23 cellular contexts compared by ENCODE assay signal in the genomic region with DNA sequence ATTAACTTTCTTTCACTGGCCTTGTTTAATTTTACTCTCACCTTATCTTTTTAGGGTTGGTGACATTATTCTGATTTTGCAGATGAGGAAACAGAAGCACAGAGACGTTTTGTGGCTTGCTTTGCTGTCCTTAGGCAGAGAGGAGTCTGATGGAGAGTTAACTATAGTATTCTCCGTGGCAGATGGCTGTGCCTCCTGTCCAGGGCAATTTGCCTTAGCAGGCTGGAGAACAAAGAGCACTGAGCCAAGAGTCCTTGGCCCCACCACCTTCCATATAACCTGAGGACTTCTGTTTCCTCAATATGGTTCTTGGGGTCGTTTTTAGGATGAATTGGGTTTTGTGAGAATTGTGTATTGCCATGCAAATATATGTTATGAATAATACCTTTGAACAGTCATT.
DNase-seq lines count a peak whose midpoint lies in the region; ATAC-seq, FAIRE-seq and TF ChIP-seq lines count a peak whose summit lies in the region.
"Had no signal": no experiment of that assay in that cellular context is flagged by ENCODE, and none has a peak within 500 bp of the region (broad histone marks: within the 10 kb centered on the region; RNA-seq: fewer than 3 reads in every experiment).

No MANE protein-coding gene starts in this region.

- H3K36me3 ChIP-seq in GM23248 (ENCODE audit: low read depth) = no peaks in the 10 kb centered on the region
- H3K36me3 ChIP-seq in endothelial cell of umbilical vein (ENCODE audit: control insufficient read depth in 2 of 2, extremely low read depth in 1 of 2, insufficient read depth in 2 of 2, low read length in 2 of 2) = no peaks in the 10 kb centered on the region
- no peaks in the 10 kb centered on the region for H3K36me3 ChIP-seq in prostate gland
- no peaks in the 10 kb centered on the region for H3K36me3 ChIP-seq in Caco-2 (ENCODE audit: control insufficient read depth, insufficient read depth, low read length)

- H3F3A ChIP-seq in GM23248 (ENCODE audit: insufficient read depth) = peaks cover 23% of the 10 kb centered on the region

- dilution Hi-C loops in endothelial cell of umbilical vein (cut with MboI; ENCODE audit: extremely low pct_ligation_motif_present, low sequenced_read_pairs) = no loop called here

- FAIRE-seq in endothelial cell of umbilical vein (lab: Jason Lieb, UNC) = no peak
- FAIRE-seq: GM12892, small intestine had no signal

- intact Hi-C loops in endothelial cell of umbilical vein (cut with micrococcal nuclease) (no loop called here), prostate gland (cut with DNase I) (loop anchor here (5.0 to 10.0 kb wide), 3 partner anchors 71 to 146 kb away; a partner anchor contains a TSS), Caco-2 (cut with micrococcal nuclease; ENCODE audit: unreplicated experiment) (no loop called here)
- intact Hi-C loops in activated CD8-positive, alpha-beta T cell treated with anti-CD3 and anti-CD28 coated beads for 36 hours (cut with micrococcal nuclease) = no loop called here

- in situ Hi-C loops in GM23248 (cut with MboI) = no loop called here

- H3K9ac ChIP-seq in GM23248 (no peak overlapping the region), endothelial cell of umbilical vein (replicated peaks; ENCODE audit: extremely low read depth, insufficient read depth, low read length) (peak overlapping the region; percentile 70)

- peaks cover 14% of the 10 kb centered on the region for H3K4me1 ChIP-seq in GM23248 (ENCODE audit: insufficient read depth)
- peaks cover 16% of the 10 kb centered on the region for H3K4me1 ChIP-seq in endothelial cell of umbilical vein (ENCODE audit: control insufficient read depth, extremely low read depth, insufficient read depth, low read length)
- no peaks in the 10 kb centered on the region for H3K4me1 ChIP-seq in prostate gland (replicated peaks)
- H3K4me1 ChIP-seq in Caco-2 = peaks cover 11% of the 10 kb centered on the region; the same call in 1 of the 2 replicates

- CTCF ChIA-PET in endothelial cell of umbilical vein (lab: Charles Lee) = interaction anchor here (0.8 to 1.4 kb wide), 5 partner anchors 25 to 111 kb away, joined by 3 to 8 read pairs (median 5); no protein-coding TSS in a partner anchor
- CTCF ChIA-PET in activated CD8-positive, alpha-beta T cell treated with anti-CD3 and anti-CD28 coated beads for 36 hours (lab: Charles Lee) = interaction anchor here (1.6 kb wide), 1 partner anchor 25 kb away, joined by 7 read pairs; no protein-coding TSS in a partner anchor
- CTCF ChIA-PET in Caco-2 (lab: Charles Lee) = no interaction called here

- no peaks in the 10 kb centered on the region for H3K9me1 ChIP-seq in endothelial cell of umbilical vein (replicated peaks; ENCODE audit: control insufficient read depth, extremely low read depth, insufficient read depth, low read length)

- TF ChIP-seq POLR2A in endothelial cell of umbilical vein (IDR thresholded peaks at IDR 0.05; ENCODE audit: low read depth, low read length) = no peak
- no peak for TF ChIP-seq POLR2A in prostate gland (IDR thresholded peaks at IDR 0.05)

- H3K4me3 ChIP-seq in GM23248 (no peak overlapping the region), endothelial cell of umbilical vein (replicated peaks in 1 of 3; ENCODE audit: insufficient read depth in 1 of 3, low read depth in 1 of 3, low read length in 3 of 3) (no peak overlapping the region), prostate gland (no peak overlapping the region), Caco-2 (ENCODE audit: low read depth, low read length) (no peak overlapping the region)
- H3K4me3 ChIP-seq: psoas muscle had no signal

- H3K9me3 Mint-ChIP-seq in activated CD8-positive, alpha-beta T cell treated with anti-CD3 and anti-CD28 coated beads for 36 hours = peaks cover 3% of the 10 kb centered on the region
- no peaks in the 10 kb centered on the region for H3K9me3 Mint-ChIP-seq in Caco-2 (ENCODE audit: unreplicated experiment)
- H3K9me3 Mint-ChIP-seq in stimulated activated memory B cell treated with anti-CD40 and anti-IgM and Interleukin-4, amounts not matched to agents 10 μg/mL and 1 μg/mL and 100 μg/mL, for 72 hours = no peaks in the 10 kb centered on the region
- H3K9me3 Mint-ChIP-seq: activated naive CD4-positive, alpha-beta T cell treated with anti-CD3 and anti-CD28 coated beads, Interleukin-2, amount 10 ng/mL, durations not matched to agents 7 days and 5 days; activated T-cell treated with anti-CD3 and anti-CD28 coated beads, Interleukin-2, amount 50 U/mL, for 24 hours; CD8-positive, alpha-beta T cell had no signal

- no peak for ATAC-seq in activated CD8-positive, alpha-beta T cell treated with anti-CD3 and anti-CD28 coated beads for 36 hours
- no peak for ATAC-seq in stimulated activated memory B cell treated with anti-CD40 and anti-IgM and Interleukin-4, amounts not matched to agents 10 μg/mL and 1 μg/mL and 100 μg/mL, for 72 hours
- ATAC-seq: CD8-positive, alpha-beta T cell; psoas muscle had no signal

- H3K79me2 ChIP-seq in GM23248 (ENCODE audit: insufficient read depth) (no peaks in the 10 kb centered on the region), endothelial cell of umbilical vein (ENCODE audit: control insufficient read depth, insufficient read depth, low read length) (no peaks in the 10 kb centered on the region)

- DNase-seq in GM23248 = no peak
- peak; percentile 60 for DNase-seq in NCI-H446 treated with DMSO at 0.1 percent for 48 hours (lab: John Stamatoyannopoulos, UW)
- no peak for DNase-seq in endothelial cell of umbilical vein (ENCODE audit: low read depth, low spot score)
- no peak for DNase-seq in prostate gland (ENCODE audit: low spot score)
- no peak for DNase-seq in activated CD8-positive, alpha-beta T cell treated with anti-CD3 and anti-CD28 coated beads for 36 hours
- no peak for DNase-seq in Caco-2
- DNase-seq in SW 1271 (lab: John Stamatoyannopoulos, UW) = no peak
- DNase-seq: activated CD4-positive, alpha-beta memory T cell treated with anti-CD3 and anti-CD28 coated beads for 36 hours; activated naive CD4-positive, alpha-beta T cell treated with anti-CD3 and anti-CD28 coated beads, Interleukin-2, amount 10 ng/mL, durations not matched to agents 7 days and 5 days; activated T-cell treated with anti-CD3 and anti-CD28 coated beads, Interleukin-2, amount 50 U/mL, for 24 hours; CD8-positive, alpha-beta T cell; DMS79; NCI-H1436 treated with DMSO at 0.1 percent for 48 hours; psoas muscle; SIG-M5; small intestine; stimulated activated CD4-positive, alpha-beta T cell treated with anti-CD3 and anti-CD28 coated beads, Interleukin-4, amount 100 ng/mL, for 1 hour had no signal

- H3K4me2 ChIP-seq in GM23248 (ENCODE audit: unreplicated experiment) = peak overlapping the region; percentile 63
- peak overlapping the region; percentile 59 for H3K4me2 ChIP-seq in endothelial cell of umbilical vein (ENCODE audit: insufficient read depth, low read length)

- peaks cover 31% of the 10 kb centered on the region for H3K4me1 Mint-ChIP-seq in activated CD8-positive, alpha-beta T cell treated with anti-CD3 and anti-CD28 coated beads for 36 hours (ENCODE audit: low read depth)
- peaks cover 12% of the 10 kb centered on the region for H3K4me1 Mint-ChIP-seq in Caco-2 (ENCODE audit: low read depth, unreplicated experiment)
- H3K4me1 Mint-ChIP-seq in stimulated activated memory B cell treated with anti-CD40 and anti-IgM and Interleukin-4, amounts not matched to agents 10 μg/mL and 1 μg/mL and 100 μg/mL, for 72 hours = peaks cover 20% of the 10 kb centered on the region

- TF ChIP-seq CTCF in endothelial cell of umbilical vein (IDR thresholded peaks at IDR 0.05; ENCODE audit: extremely low read depth in 1 of 2, insufficient read depth in 1 of 2, low read depth in 1 of 2, low read length in 2 of 2) (no peak), prostate gland (IDR thresholded peaks at IDR 0.05) (no peak), Caco-2 (IDR thresholded peaks at IDR 0.05; ENCODE audit: insufficient read depth in 1 of 2, low read depth in 1 of 2, low read length in 1 of 2, severe bottlenecking in 1 of 2, unreplicated experiment in 1 of 2) (no peak)
- no peak for TF ChIP-seq CTCF in activated CD8-positive, alpha-beta T cell treated with anti-CD3 and anti-CD28 coated beads for 36 hours (IDR thresholded peaks at IDR 0.05)

- H3K27ac Mint-ChIP-seq in activated CD8-positive, alpha-beta T cell treated with anti-CD3 and anti-CD28 coated beads for 36 hours = no peak overlapping the region
- H3K27ac Mint-ChIP-seq in Caco-2 (ENCODE audit: unreplicated experiment) = no peak overlapping the region
- no peak overlapping the region for H3K27ac Mint-ChIP-seq in stimulated activated memory B cell treated with anti-CD40 and anti-IgM and Interleukin-4, amounts not matched to agents 10 μg/mL and 1 μg/mL and 100 μg/mL, for 72 hours
- H3K27ac Mint-ChIP-seq: activated naive CD4-positive, alpha-beta T cell treated with anti-CD3 and anti-CD28 coated beads, Interleukin-2, amount 10 ng/mL, durations not matched to agents 7 days and 5 days; CD8-positive, alpha-beta T cell; stimulated activated naive CD8-positive, alpha-beta T cell treated with anti-CD3 and anti-CD28 coated beads, Interleukin-15, Interleukin-2, amounts not matched to agents 100 ng/mL and 50 ng/mL, for 24 hours; T-helper 1 cell treated with Interleukin-12 subunit alpha and Interleukin-12 subunit beta and Interleukin-4 antibody, amounts not matched to agents 30 μg/mL and 1 μg/mL, for 36 hours had no signal

- WGBS in GM23248 (ENCODE audit: low coverage in 1 of 2, low lambda C conversion rate in 2 of 2, missing lambda C conversion rate in 2 of 2), 2 experiments = 77 to 78% methylated on average over 3 of the region's 3 CpGs
- 65% methylated on average over 3 of the region's 3 CpGs for WGBS in prostate gland

- H2AFZ ChIP-seq in GM23248 (no peak overlapping the region), endothelial cell of umbilical vein (ENCODE audit: low read depth, low read length) (peak overlapping the region; percentile 28)

- H3K9me2 ChIP-seq in GM23248 (ENCODE audit: insufficient read depth) = no peaks in the 10 kb centered on the region

- H3K27me3 Mint-ChIP-seq in activated CD8-positive, alpha-beta T cell treated with anti-CD3 and anti-CD28 coated beads for 36 hours = no peaks in the 10 kb centered on the region
- peaks cover 2% of the 10 kb centered on the region for H3K27me3 Mint-ChIP-seq in Caco-2 (ENCODE audit: insufficient read depth, unreplicated experiment)
- no peaks in the 10 kb centered on the region for H3K27me3 Mint-ChIP-seq in stimulated activated memory B cell treated with anti-CD40 and anti-IgM and Interleukin-4, amounts not matched to agents 10 μg/mL and 1 μg/mL and 100 μg/mL, for 72 hours
- H3K27me3 Mint-ChIP-seq: activated CD4-positive, alpha-beta memory T cell treated with anti-CD3 and anti-CD28 coated beads for 36 hours; activated T-cell treated with anti-CD3 and anti-CD28 coated beads, Interleukin-2, amount 50 U/mL, for 24 hours; stimulated activated naive CD8-positive, alpha-beta T cell treated with anti-CD3 and anti-CD28 coated beads, Interleukin-15, Interleukin-2, amounts not matched to agents 100 ng/mL and 50 ng/mL, for 24 hours had no signal

- H3K36me3 Mint-ChIP-seq in activated CD8-positive, alpha-beta T cell treated with anti-CD3 and anti-CD28 coated beads for 36 hours (ENCODE audit: low read depth) = no peaks in the 10 kb centered on the region
- H3K36me3 Mint-ChIP-seq in Caco-2 (ENCODE audit: insufficient read depth, unreplicated experiment) = no peaks in the 10 kb centered on the region
- H3K36me3 Mint-ChIP-seq in stimulated activated memory B cell treated with anti-CD40 and anti-IgM and Interleukin-4, amounts not matched to agents 10 μg/mL and 1 μg/mL and 100 μg/mL, for 72 hours = no peaks in the 10 kb centered on the region
- H3K36me3 Mint-ChIP-seq: activated naive CD4-positive, alpha-beta T cell treated with anti-CD3 and anti-CD28 coated beads, Interleukin-2, amount 10 ng/mL, durations not matched to agents 7 days and 5 days; CD8-positive, alpha-beta T cell; type B pancreatic cell had no signal

- H4K20me1 ChIP-seq in GM23248 (ENCODE audit: insufficient read depth) (no peaks in the 10 kb centered on the region), endothelial cell of umbilical vein (replicated peaks; ENCODE audit: control insufficient read depth, extremely low read depth, insufficient read depth, low read length) (no peaks in the 10 kb centered on the region)

- H3K9me3 ChIP-seq in GM23248 (ENCODE audit: low read depth) = no peaks in the 10 kb centered on the region
- no peaks in the 10 kb centered on the region for H3K9me3 ChIP-seq in endothelial cell of umbilical vein (replicated peaks; ENCODE audit: control insufficient read depth, insufficient read depth, low read length)
- no peaks in the 10 kb centered on the region for H3K9me3 ChIP-seq in prostate gland
- H3K9me3 ChIP-seq in Caco-2 = no peaks in the 10 kb centered on the region
- H3K9me3 ChIP-seq: psoas muscle had no signal

- POLR2A ChIA-PET in endothelial cell of umbilical vein (lab: Charles Lee) = interaction anchor here (0.6 to 0.7 kb wide), 2 partner anchors 84 to 149 kb away, joined by 4 to 5 read pairs; no protein-coding TSS in a partner anchor
- POLR2A ChIA-PET in activated CD8-positive, alpha-beta T cell treated with anti-CD3 and anti-CD28 coated beads for 36 hours (lab: Charles Lee) = interaction anchor here (1.3 kb wide), 1 partner anchor 71 kb away, joined by 4 read pairs; no protein-coding TSS in a partner anchor
- POLR2A ChIA-PET in Caco-2 (lab: Charles Lee) = no interaction called here

- BruUV-seq in endothelial cell of umbilical vein (replicated peaks; lab: Mats Ljungman, UMichigan) (no TSS peak), Caco-2 (replicated peaks; lab: Mats Ljungman, UMichigan) (no TSS peak)

- no peak overlapping the region for H3K27ac ChIP-seq in GM23248
- H3K27ac ChIP-seq in endothelial cell of umbilical vein (ENCODE audit: insufficient read depth, low read depth, low read length) = peak overlapping the region; percentile 78
- H3K27ac ChIP-seq in prostate gland = peak overlapping the region; percentile 74 to 76

- H3K4me3 Mint-ChIP-seq in activated CD8-positive, alpha-beta T cell treated with anti-CD3 and anti-CD28 coated beads for 36 hours = no peak overlapping the region
- H3K4me3 Mint-ChIP-seq in Caco-2 (ENCODE audit: unreplicated experiment) = no peak overlapping the region
- no peak overlapping the region for H3K4me3 Mint-ChIP-seq in stimulated activated memory B cell treated with anti-CD40 and anti-IgM and Interleukin-4, amounts not matched to agents 10 μg/mL and 1 μg/mL and 100 μg/mL, for 72 hours
- H3K4me3 Mint-ChIP-seq: activated CD4-positive, alpha-beta memory T cell treated with anti-CD3 and anti-CD28 coated beads for 36 hours; activated naive CD4-positive, alpha-beta T cell treated with anti-CD3 and anti-CD28 coated beads, Interleukin-2, amount 10 ng/mL, durations not matched to agents 7 days and 5 days; activated T-cell treated with anti-CD3 and anti-CD28 coated beads, Interleukin-2, amount 50 U/mL, for 24 hours; CD8-positive, alpha-beta T cell; neural crest cell; stimulated activated naive CD8-positive, alpha-beta T cell treated with anti-CD3 and anti-CD28 coated beads, Interleukin-15, Interleukin-2, amounts not matched to agents 100 ng/mL and 50 ng/mL, for 24 hours; T-helper 1 cell treated with Interleukin-12 subunit alpha and Interleukin-12 subunit beta and Interleukin-4 antibody, amounts not matched to agents 30 μg/mL and 1 μg/mL, for 36 hours; type B pancreatic cell had no signal

- H3K27me3 ChIP-seq in GM23248 (replicated peaks; ENCODE audit: insufficient read depth) (no peaks in the 10 kb centered on the region), endothelial cell of umbilical vein (ENCODE audit: control insufficient read depth in 2 of 2, insufficient read depth in 2 of 2, low read length in 2 of 2) (no peaks in the 10 kb centered on the region), prostate gland (replicated peaks; ENCODE audit: insufficient read depth) (no peaks in the 10 kb centered on the region), Caco-2 (replicated peaks; ENCODE audit: control insufficient read depth, insufficient read depth, low read length) (no peaks in the 10 kb centered on the region)
